ENCODE assay signal across 22 cellular contexts in the genomic region with DNA sequence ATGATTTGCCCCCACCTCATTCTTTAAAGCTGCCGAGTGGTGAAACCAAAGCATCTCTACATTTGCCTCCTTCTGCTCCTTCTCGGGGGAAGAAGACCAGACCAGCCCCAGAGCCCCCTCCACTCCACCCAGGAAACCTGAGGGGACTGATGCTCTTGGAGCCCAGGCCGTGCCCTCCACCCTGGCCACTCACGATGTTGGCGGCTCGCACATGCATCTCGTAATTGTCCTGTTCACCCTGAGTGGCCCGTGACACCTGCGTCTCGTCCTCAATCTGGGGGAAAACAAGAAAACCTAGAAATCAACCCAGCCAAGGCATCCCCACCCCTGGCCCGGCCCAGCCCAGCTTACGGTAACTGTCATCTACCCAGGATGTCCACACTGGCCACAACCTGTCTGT. TPM values are rescaled to one million over a fixed set of nuclear protein-coding genes. Genes with fewer than 3 reads are reported as not detected.
DNase-seq lines count a peak whose midpoint lies in the region; ATAC-seq, FAIRE-seq and TF ChIP-seq lines count a peak whose summit lies in the region.
"Had no signal": no experiment of that assay in that cellular context is flagged by ENCODE, and none has a peak within 500 bp of the region (broad histone marks: within the 10 kb centered on the region; RNA-seq: fewer than 3 reads in every experiment).

No MANE protein-coding gene starts in this region.

- DNase-seq in kidney, result peak; percentile 49
- DNase-seq in osteoblast (ENCODE audit: insufficient read length, low spot score, missing footprints), result peak; percentile 11
- no peak for DNase-seq in GOT3 (lab: John Stamatoyannopoulos, UW)
- DNase-seq in NCI-H226, result no peak
- DNase-seq in G401 (ENCODE audit: low spot score), result no peak
- DNase-seq: C1 segment of cervical spinal cord; Caco-2; CD8-positive, alpha-beta T cell; DMS153; DND-41; GDM1; GM23248; H9 had no signal

- no peak for ATAC-seq in stimulated activated memory B cell treated with anti-CD40 and anti-IgM and Interleukin-4, amounts not matched to agents 10 μg/mL and 1 μg/mL and 100 μg/mL, for 72 hours
- ATAC-seq: CD8-positive, alpha-beta T cell; GM12878; HCT116 had no signal

- peaks cover 63% of the 10 kb centered on the region for H3K4me1 Mint-ChIP-seq in stimulated activated memory B cell treated with anti-CD40 and anti-IgM and Interleukin-4, amounts not matched to agents 10 μg/mL and 1 μg/mL and 100 μg/mL, for 72 hours

- intact Hi-C loops in kidney (cut with DNase I), result no loop called here

- H3F3A ChIP-seq in Loucy (ENCODE audit: low read depth), result no peaks in the 10 kb centered on the region

- H3K27ac Mint-ChIP-seq in stimulated activated memory B cell treated with anti-CD40 and anti-IgM and Interleukin-4, amounts not matched to agents 10 μg/mL and 1 μg/mL and 100 μg/mL, for 72 hours, result no peak overlapping the region
- H3K27ac Mint-ChIP-seq: B cell; CD8-positive, alpha-beta T cell; H9 had no signal

- no peaks in the 10 kb centered on the region for H3K9me2 ChIP-seq in Loucy (replicated peaks; ENCODE audit: low read depth, low read length)

- H3K79me2 ChIP-seq in Loucy (ENCODE audit: insufficient read depth, low read length) (peaks cover 48% of the 10 kb centered on the region), osteoblast (ENCODE audit: insufficient read depth, low read length) (peaks cover 46% of the 10 kb centered on the region)

- FAIRE-seq in kidney (lab: Jason Lieb, UNC), result no peak
- FAIRE-seq: A204.1, GM12878, GM19239 had no signal

- H3K4me3 ChIP-seq in BLaER1 (no peak overlapping the region), Loucy (ENCODE audit: low read length, poor library complexity, severe bottlenecking) (no peak overlapping the region), kidney (ENCODE audit: low read length in 2 of 2) (no peak overlapping the region), osteoblast (ENCODE audit: insufficient read depth, low read length) (no peak overlapping the region)
- H3K4me3 ChIP-seq: GM12878, GM23248 had no signal

- H3K36me3 ChIP-seq in BLaER1 (peaks cover 77% of the 10 kb centered on the region), Loucy (ENCODE audit: insufficient read depth, low read length) (peaks cover 33% of the 10 kb centered on the region; the same call in 1 of the 2 replicates), kidney (ENCODE audit: control insufficient read depth in 1 of 2, insufficient read depth in 2 of 2, low read length in 2 of 2) (peaks cover 17 to 33% of the 10 kb centered on the region in 2 donors), osteoblast (ENCODE audit: insufficient read depth, low read length) (peaks cover 65% of the 10 kb centered on the region)

- H3K4me1 ChIP-seq in BLaER1 (peaks cover 68% of the 10 kb centered on the region), Loucy (ENCODE audit: insufficient read depth, low read length, poor library complexity, severe bottlenecking) (peaks cover 35% of the 10 kb centered on the region), kidney (ENCODE audit: control insufficient read depth in 1 of 2, insufficient read depth in 1 of 2, low read depth in 1 of 2, low read length in 2 of 2) (peaks cover 5 to 19% of the 10 kb centered on the region in 2 donors), osteoblast (ENCODE audit: insufficient read depth, low read length) (peaks cover 18% of the 10 kb centered on the region)

- H3K9me3 Mint-ChIP-seq in stimulated activated memory B cell treated with anti-CD40 and anti-IgM and Interleukin-4, amounts not matched to agents 10 μg/mL and 1 μg/mL and 100 μg/mL, for 72 hours, result no peaks in the 10 kb centered on the region
- H3K9me3 Mint-ChIP-seq: CD8-positive, alpha-beta T cell had no signal

- H4K20me1 ChIP-seq in BLaER1, result peaks cover 56% of the 10 kb centered on the region
- H4K20me1 ChIP-seq in Loucy (ENCODE audit: insufficient read depth, low read length, poor library complexity, severe bottlenecking), result peaks cover 32% of the 10 kb centered on the region
- peaks cover 33% of the 10 kb centered on the region for H4K20me1 ChIP-seq in osteoblast (ENCODE audit: insufficient read depth, low read length)

- H3K9me3 ChIP-seq in BLaER1 (no peaks in the 10 kb centered on the region), Loucy (ENCODE audit: insufficient read depth, low read depth, low read length) (no peaks in the 10 kb centered on the region), kidney (ENCODE audit: control insufficient read depth in 1 of 2, low read length in 2 of 2) (no peaks in the 10 kb centered on the region), osteoblast (ENCODE audit: low read depth, low read length) (no peaks in the 10 kb centered on the region)
- H3K9me3 ChIP-seq: Caco-2 had no signal

- no peak for TF ChIP-seq CTCF in Loucy (conservative IDR thresholded peaks at IDR 0.05; ENCODE audit: low read length)
- TF ChIP-seq CTCF in kidney (IDR thresholded peaks at IDR 0.05; ENCODE audit: borderline replicate concordance, extremely low read depth, insufficient read depth), result no peak
- TF ChIP-seq CTCF in osteoblast (IDR thresholded peaks at IDR 0.05; ENCODE audit: extremely low read depth, low read depth, low read length), result no peak

- peaks cover 50% of the 10 kb centered on the region for H3K36me3 Mint-ChIP-seq in stimulated activated memory B cell treated with anti-CD40 and anti-IgM and Interleukin-4, amounts not matched to agents 10 μg/mL and 1 μg/mL and 100 μg/mL, for 72 hours

- in situ Hi-C loops in G401 (cut with HindIII; ENCODE audit: low sequenced_read_pairs), result no loop called here

- H3K27me3 Mint-ChIP-seq in stimulated activated memory B cell treated with anti-CD40 and anti-IgM and Interleukin-4, amounts not matched to agents 10 μg/mL and 1 μg/mL and 100 μg/mL, for 72 hours, result no peaks in the 10 kb centered on the region
- H3K27me3 Mint-ChIP-seq: B cell had no signal

- H3K27me3 ChIP-seq in BLaER1, result no peaks in the 10 kb centered on the region
- H3K27me3 ChIP-seq in Loucy (ENCODE audit: insufficient read depth, low read length, poor library complexity, severe bottlenecking), result peaks cover 8% of the 10 kb centered on the region
- no peaks in the 10 kb centered on the region for H3K27me3 ChIP-seq in osteoblast (ENCODE audit: insufficient read depth, low read length)

- no peak overlapping the region for H3K4me3 Mint-ChIP-seq in stimulated activated memory B cell treated with anti-CD40 and anti-IgM and Interleukin-4, amounts not matched to agents 10 μg/mL and 1 μg/mL and 100 μg/mL, for 72 hours
- H3K4me3 Mint-ChIP-seq: H9 had no signal

- H2AFZ ChIP-seq in Loucy (ENCODE audit: low read length) (no peak overlapping the region), osteoblast (ENCODE audit: low read length) (no peak overlapping the region)
- H2AFZ ChIP-seq: GM23248 had no signal

- H3K27ac ChIP-seq in BLaER1, result no peak overlapping the region
- no peak overlapping the region for H3K27ac ChIP-seq in kidney (ENCODE audit: low read depth in 2 of 2, low read length in 2 of 2)
- H3K27ac ChIP-seq in osteoblast (ENCODE audit: low read depth, low read length), result no peak overlapping the region
- H3K27ac ChIP-seq: 22Rv1, GM23248 had no signal

- H3K4me2 ChIP-seq in BLaER1 (no peak overlapping the region), Loucy (ENCODE audit: low read depth, low read length, poor library complexity, severe bottlenecking) (no peak overlapping the region), osteoblast (ENCODE audit: insufficient read depth, low read length) (no peak overlapping the region)

- H3K9ac ChIP-seq in BLaER1, result peak overlapping the region; percentile 27; the same call in 1 of the 2 replicates
- peak overlapping the region; percentile 16 for H3K9ac ChIP-seq in Loucy (ENCODE audit: low read depth, low read length, poor library complexity, severe bottlenecking)
- no peak overlapping the region for H3K9ac ChIP-seq in kidney (ENCODE audit: low read length in 2 of 2)
- H3K9ac ChIP-seq: GM23248 had no signal

RNA-seq across cellular contexts. Expression of gene MED22, which starts 3.0 kb away (rescaled TPM):
- 32.7 TPM for total RNA-seq in kidney
- polyA plus RNA-seq in kidney (ENCODE audit: insufficient read depth, low read depth, low replicate concordance), result 24.6 TPM
- total RNA-seq in osteoblast, result 14.5 and 15.3 TPM in 2 replicates
- 27.4 and 28.2 TPM in 2 replicates for total RNA-seq in G401 (2014; rRNA removed; shearing (Covaris generic))

RNA-seq across cellular contexts. Expression of gene RPL7A, which starts 3.0 kb away (rescaled TPM):
- total RNA-seq in kidney (1,502 TPM), osteoblast (1,638 and 1,763 TPM in 2 replicates)
- 2,097 TPM for polyA plus RNA-seq in kidney (ENCODE audit: insufficient read depth, low read depth, low replicate concordance)
- 3,218 and 3,629 TPM in 2 replicates for total RNA-seq in G401 (2014; rRNA removed; shearing (Covaris generic))

RNA-seq across cellular contexts. Expression of gene SURF6, which starts 9.0 kb away (rescaled TPM):
- total RNA-seq in kidney (17.3 TPM), osteoblast (5.9 and 7.6 TPM in 2 replicates)
- 16.8 TPM for polyA plus RNA-seq in kidney (ENCODE audit: insufficient read depth, low read depth, low replicate concordance)
- total RNA-seq in G401 (2014; rRNA removed; shearing (Covaris generic)), result 23.3 and 40.6 TPM in 2 replicates

RNA-seq across cellular contexts. Expression of gene SURF1, which starts 11.3 kb away (rescaled TPM):
- total RNA-seq in kidney, result 45.0 TPM
- polyA plus RNA-seq in kidney (ENCODE audit: insufficient read depth, low read depth, low replicate concordance), result 165 TPM
- total RNA-seq in osteoblast, result 21.0 and 24.8 TPM in 2 replicates
- 33.8 and 51.7 TPM in 2 replicates for total RNA-seq in G401 (2014; rRNA removed; shearing (Covaris generic))

RNA-seq across cellular contexts. Expression of gene SURF2, which starts 11.4 kb away (rescaled TPM):
- total RNA-seq in kidney (23.5 TPM), osteoblast (10.3 and 15.2 TPM in 2 replicates)
- 61.2 TPM for polyA plus RNA-seq in kidney (ENCODE audit: insufficient read depth, low read depth, low replicate concordance)
- total RNA-seq in G401 (2014; rRNA removed; shearing (Covaris generic)), result 32.3 and 47.5 TPM in 2 replicates

Comparison
In these comparisons a context has a peak if more than half of its experiments do, and no peak if none do; other contexts are left out.
1. H3K9ac ChIP-seq: peak in BLaER1 (single experiment) and Loucy (single experiment); none in kidney (0 of 2).
2. DNase-seq: peak in kidney (single experiment) and osteoblast (single experiment); none in GOT3 (single experiment), NCI-H226 (single experiment) and G401 (single experiment).